ENCODE assay signal across 1 cellular context in the genomic region with DNA sequence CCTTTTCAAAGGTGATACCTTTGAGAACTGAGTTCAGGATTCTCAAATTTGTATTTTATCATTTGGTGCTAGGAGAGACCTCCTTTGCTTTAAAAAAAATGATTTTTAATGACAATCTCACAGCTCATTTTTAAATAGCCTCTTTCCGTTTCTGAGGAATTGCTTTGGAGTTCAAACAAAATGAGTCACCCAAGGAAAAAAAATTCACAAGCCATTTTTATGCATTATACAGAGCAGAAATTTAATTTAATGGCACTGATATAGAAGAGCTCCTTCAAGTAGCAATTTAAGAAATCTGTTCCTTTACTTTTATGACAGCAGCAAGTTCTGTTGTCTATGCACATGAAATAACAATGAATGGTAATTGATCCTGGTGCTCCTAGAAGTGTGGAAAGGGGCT.
TF ChIP-seq lines count a peak whose summit lies in the region.

No MANE protein-coding gene starts in this region.

TF ChIP-seq in SK-N-SH, 30 proteins besides CTCF, POLR2A, EP300 and RAD21 (continued from another document):
- TF ChIP-seq, protein P1, sequence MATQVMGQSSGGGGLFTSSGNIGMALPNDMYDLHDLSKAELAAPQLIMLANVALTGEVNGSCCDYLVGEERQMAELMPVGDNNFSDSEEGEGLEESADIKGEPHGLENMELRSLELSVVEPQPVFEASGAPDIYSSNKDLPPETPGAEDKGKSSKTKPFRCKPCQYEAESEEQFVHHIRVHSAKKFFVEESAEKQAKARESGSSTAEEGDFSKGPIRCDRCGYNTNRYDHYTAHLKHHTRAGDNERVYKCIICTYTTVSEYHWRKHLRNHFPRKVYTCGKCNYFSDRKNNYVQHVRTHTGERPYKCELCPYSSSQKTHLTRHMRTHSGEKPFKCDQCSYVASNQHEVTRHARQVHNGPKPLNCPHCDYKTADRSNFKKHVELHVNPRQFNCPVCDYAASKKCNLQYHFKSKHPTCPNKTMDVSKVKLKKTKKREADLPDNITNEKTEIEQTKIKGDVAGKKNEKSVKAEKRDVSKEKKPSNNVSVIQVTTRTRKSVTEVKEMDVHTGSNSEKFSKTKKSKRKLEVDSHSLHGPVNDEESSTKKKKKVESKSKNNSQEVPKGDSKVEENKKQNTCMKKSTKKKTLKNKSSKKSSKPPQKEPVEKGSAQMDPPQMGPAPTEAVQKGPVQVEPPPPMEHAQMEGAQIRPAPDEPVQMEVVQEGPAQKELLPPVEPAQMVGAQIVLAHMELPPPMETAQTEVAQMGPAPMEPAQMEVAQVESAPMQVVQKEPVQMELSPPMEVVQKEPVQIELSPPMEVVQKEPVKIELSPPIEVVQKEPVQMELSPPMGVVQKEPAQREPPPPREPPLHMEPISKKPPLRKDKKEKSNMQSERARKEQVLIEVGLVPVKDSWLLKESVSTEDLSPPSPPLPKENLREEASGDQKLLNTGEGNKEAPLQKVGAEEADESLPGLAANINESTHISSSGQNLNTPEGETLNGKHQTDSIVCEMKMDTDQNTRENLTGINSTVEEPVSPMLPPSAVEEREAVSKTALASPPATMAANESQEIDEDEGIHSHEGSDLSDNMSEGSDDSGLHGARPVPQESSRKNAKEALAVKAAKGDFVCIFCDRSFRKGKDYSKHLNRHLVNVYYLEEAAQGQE (IDR thresholded peaks at IDR 0.05; ENCODE audit: low read depth, low read length), result no peak
- no peak for TF ChIP-seq CHD2 (IDR thresholded peaks at IDR 0.05; ENCODE audit: low read length, partially characterized antibody)
- TF ChIP-seq JUND (IDR thresholded peaks at IDR 0.05), result peak; percentile 47; the same call in 1 of the 2 replicates
- TF ChIP-seq NFIC (IDR thresholded peaks at IDR 0.05; ENCODE audit: borderline replicate concordance), result no peak
- peak; percentile 14; the same call in 1 of the 2 replicates for TF ChIP-seq TCF12 (IDR thresholded peaks at IDR 0.05)
- no peak for TF ChIP-seq TAF1 (IDR thresholded peaks at IDR 0.05; ENCODE audit: borderline replicate concordance, low read depth, low read length)
- no peak for TF ChIP-seq RFX5 (IDR thresholded peaks at IDR 0.05; ENCODE audit: low read length)
- no peak for TF ChIP-seq SMC3 (IDR thresholded peaks at IDR 0.05; ENCODE audit: low read depth, low read length)
- TF ChIP-seq FOXM1 (IDR thresholded peaks at IDR 0.05; ENCODE audit: low read depth), result no peak
